ENCODE assay signal across 1 cellular context in genomic region chr11:117816151-117816741, GRCh38.
TF ChIP-seq lines count a peak whose summit lies in the region.

No MANE protein-coding gene starts in this region.

TF ChIP-seq in HepG2, 621 proteins besides CTCF, POLR2A, EP300 and RAD21 (continued from another document and continues in another):
- no peak for TF ChIP-seq ARID3A (IDR thresholded peaks at IDR 0.05; ENCODE audit: low read depth, low read length)
- no peak for TF ChIP-seq ZNF839 (CRISPR knock-in tag; IDR thresholded peaks at IDR 0.05; ENCODE audit: borderline replicate concordance)
- no peak for TF ChIP-seq PPARG (CRISPR knock-in tag; conservative IDR thresholded peaks at IDR 0.05)
- peak; percentile 37; the same call in 1 of the 2 replicates for TF ChIP-seq PHF21A (CRISPR knock-in tag; IDR thresholded peaks at IDR 0.05)
- no peak for TF ChIP-seq ZNF468 (CRISPR knock-in tag; IDR thresholded peaks at IDR 0.05)
- TF ChIP-seq, protein P1, sequence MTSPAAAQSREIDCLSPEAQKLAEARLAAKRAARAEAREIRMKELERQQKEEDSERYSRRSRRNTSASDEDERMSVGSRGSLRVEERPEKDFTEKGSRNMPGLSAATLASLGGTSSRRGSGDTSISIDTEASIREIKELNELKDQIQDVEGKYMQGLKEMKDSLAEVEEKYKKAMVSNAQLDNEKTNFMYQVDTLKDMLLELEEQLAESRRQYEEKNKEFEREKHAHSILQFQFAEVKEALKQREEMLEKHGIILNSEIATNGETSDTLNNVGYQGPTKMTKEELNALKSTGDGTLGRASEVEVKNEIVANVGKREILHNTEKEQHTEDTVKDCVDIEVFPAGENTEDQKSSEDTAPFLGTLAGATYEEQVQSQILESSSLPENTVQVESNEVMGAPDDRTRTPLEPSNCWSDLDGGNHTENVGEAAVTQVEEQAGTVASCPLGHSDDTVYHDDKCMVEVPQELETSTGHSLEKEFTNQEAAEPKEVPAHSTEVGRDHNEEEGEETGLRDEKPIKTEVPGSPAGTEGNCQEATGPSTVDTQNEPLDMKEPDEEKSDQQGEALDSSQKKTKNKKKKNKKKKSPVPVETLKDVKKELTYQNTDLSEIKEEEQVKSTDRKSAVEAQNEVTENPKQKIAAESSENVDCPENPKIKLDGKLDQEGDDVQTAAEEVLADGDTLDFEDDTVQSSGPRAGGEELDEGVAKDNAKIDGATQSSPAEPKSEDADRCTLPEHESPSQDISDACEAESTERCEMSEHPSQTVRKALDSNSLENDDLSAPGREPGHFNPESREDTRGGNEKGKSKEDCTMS (CRISPR knock-in tag; conservative IDR thresholded peaks at IDR 0.05), result no peak
- no peak for TF ChIP-seq ZNF460 (CRISPR knock-in tag; IDR thresholded peaks at IDR 0.05; ENCODE audit: borderline replicate concordance)
- no peak for TF ChIP-seq BRCA1 (CRISPR knock-in tag; IDR thresholded peaks at IDR 0.05)
- no peak for TF ChIP-seq THAP8 (CRISPR knock-in tag; IDR thresholded peaks at IDR 0.05; ENCODE audit: borderline replicate concordance)
- TF ChIP-seq HDAC2 (CRISPR knock-in tag; IDR thresholded peaks at IDR 0.05), result no peak
- TF ChIP-seq ZNF597 (CRISPR knock-in tag; IDR thresholded peaks at IDR 0.05), result no peak
- TF ChIP-seq GABPA (IDR thresholded peaks at IDR 0.05; ENCODE audit: low read depth, low read length), result no peak
- TF ChIP-seq GABPA (CRISPR knock-in tag; IDR thresholded peaks at IDR 0.05; ENCODE audit: low read depth), result no peak
- TF ChIP-seq, protein P2, sequence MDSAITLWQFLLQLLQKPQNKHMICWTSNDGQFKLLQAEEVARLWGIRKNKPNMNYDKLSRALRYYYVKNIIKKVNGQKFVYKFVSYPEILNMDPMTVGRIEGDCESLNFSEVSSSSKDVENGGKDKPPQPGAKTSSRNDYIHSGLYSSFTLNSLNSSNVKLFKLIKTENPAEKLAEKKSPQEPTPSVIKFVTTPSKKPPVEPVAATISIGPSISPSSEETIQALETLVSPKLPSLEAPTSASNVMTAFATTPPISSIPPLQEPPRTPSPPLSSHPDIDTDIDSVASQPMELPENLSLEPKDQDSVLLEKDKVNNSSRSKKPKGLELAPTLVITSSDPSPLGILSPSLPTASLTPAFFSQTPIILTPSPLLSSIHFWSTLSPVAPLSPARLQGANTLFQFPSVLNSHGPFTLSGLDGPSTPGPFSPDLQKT (CRISPR knock-in tag; IDR thresholded peaks at IDR 0.05; ENCODE audit: borderline replicate concordance), result no peak
- TF ChIP-seq, protein P3, sequence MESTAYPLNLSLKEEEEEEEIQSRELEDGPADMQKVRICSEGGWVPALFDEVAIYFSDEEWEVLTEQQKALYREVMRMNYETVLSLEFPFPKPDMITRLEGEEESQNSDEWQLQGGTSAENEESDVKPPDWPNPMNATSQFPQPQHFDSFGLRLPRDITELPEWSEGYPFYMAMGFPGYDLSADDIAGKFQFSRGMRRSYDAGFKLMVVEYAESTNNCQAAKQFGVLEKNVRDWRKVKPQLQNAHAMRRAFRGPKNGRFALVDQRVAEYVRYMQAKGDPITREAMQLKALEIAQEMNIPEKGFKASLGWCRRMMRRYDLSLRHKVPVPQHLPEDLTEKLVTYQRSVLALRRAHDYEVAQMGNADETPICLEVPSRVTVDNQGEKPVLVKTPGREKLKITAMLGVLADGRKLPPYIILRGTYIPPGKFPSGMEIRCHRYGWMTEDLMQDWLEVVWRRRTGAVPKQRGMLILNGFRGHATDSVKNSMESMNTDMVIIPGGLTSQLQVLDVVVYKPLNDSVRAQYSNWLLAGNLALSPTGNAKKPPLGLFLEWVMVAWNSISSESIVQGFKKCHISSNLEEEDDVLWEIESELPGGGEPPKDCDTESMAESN (CRISPR knock-in tag; conservative IDR thresholded peaks at IDR 0.05), result no peak
- TF ChIP-seq, protein P4, sequence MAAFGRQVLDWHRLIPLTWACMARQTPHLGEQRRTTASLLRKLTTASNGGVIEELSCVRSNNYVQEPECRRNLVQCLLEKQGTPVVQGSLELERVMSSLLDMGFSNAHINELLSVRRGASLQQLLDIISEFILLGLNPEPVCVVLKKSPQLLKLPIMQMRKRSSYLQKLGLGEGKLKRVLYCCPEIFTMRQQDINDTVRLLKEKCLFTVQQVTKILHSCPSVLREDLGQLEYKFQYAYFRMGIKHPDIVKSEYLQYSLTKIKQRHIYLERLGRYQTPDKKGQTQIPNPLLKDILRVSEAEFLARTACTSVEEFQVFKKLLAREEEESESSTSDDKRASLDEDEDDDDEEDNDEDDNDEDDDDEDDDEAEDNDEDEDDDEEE (CRISPR knock-in tag; IDR thresholded peaks at IDR 0.05), result no peak
- TF ChIP-seq, protein P5, sequence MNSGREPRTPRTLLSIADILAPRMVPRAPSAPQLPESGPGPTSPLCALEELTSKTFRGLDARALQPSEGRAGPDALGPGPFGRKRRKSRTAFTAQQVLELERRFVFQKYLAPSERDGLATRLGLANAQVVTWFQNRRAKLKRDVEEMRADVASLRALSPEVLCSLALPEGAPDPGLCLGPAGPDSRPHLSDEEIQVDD (CRISPR knock-in tag; IDR thresholded peaks at IDR 0.05; ENCODE audit: borderline replicate concordance), result no peak
- TF ChIP-seq ZFYVE20 (CRISPR knock-in tag; IDR thresholded peaks at IDR 0.05; ENCODE audit: borderline replicate concordance, low read depth), result no peak
- no peak for TF ChIP-seq ZNF879 (CRISPR knock-in tag; IDR thresholded peaks at IDR 0.05)
- no peak for TF ChIP-seq MIXL1 (CRISPR knock-in tag; IDR thresholded peaks at IDR 0.05)
- TF ChIP-seq, protein P6, sequence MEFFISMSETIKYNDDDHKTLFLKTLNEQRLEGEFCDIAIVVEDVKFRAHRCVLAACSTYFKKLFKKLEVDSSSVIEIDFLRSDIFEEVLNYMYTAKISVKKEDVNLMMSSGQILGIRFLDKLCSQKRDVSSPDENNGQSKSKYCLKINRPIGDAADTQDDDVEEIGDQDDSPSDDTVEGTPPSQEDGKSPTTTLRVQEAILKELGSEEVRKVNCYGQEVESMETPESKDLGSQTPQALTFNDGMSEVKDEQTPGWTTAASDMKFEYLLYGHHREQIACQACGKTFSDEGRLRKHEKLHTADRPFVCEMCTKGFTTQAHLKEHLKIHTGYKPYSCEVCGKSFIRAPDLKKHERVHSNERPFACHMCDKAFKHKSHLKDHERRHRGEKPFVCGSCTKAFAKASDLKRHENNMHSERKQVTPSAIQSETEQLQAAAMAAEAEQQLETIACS (CRISPR knock-in tag; IDR thresholded peaks at IDR 0.05), result no peak
- TF ChIP-seq ZNF382 (CRISPR knock-in tag; IDR thresholded peaks at IDR 0.05; ENCODE audit: borderline replicate concordance), result no peak
- TF ChIP-seq TBX3 (IDR thresholded peaks at IDR 0.05; ENCODE audit: borderline replicate concordance), result no peak
- no peak for TF ChIP-seq RERE (CRISPR knock-in tag; IDR thresholded peaks at IDR 0.05; ENCODE audit: low read depth)
- peak; percentile 58; the same call in 1 of the 2 replicates for TF ChIP-seq ZNF788 (CRISPR knock-in tag; IDR thresholded peaks at IDR 0.05; ENCODE audit: borderline replicate concordance)
- TF ChIP-seq NR1H2 (CRISPR knock-in tag; IDR thresholded peaks at IDR 0.05; ENCODE audit: borderline replicate concordance, low read depth), result no peak
- no peak for TF ChIP-seq AHR (CRISPR knock-in tag; IDR thresholded peaks at IDR 0.05)
- TF ChIP-seq, protein P7, sequence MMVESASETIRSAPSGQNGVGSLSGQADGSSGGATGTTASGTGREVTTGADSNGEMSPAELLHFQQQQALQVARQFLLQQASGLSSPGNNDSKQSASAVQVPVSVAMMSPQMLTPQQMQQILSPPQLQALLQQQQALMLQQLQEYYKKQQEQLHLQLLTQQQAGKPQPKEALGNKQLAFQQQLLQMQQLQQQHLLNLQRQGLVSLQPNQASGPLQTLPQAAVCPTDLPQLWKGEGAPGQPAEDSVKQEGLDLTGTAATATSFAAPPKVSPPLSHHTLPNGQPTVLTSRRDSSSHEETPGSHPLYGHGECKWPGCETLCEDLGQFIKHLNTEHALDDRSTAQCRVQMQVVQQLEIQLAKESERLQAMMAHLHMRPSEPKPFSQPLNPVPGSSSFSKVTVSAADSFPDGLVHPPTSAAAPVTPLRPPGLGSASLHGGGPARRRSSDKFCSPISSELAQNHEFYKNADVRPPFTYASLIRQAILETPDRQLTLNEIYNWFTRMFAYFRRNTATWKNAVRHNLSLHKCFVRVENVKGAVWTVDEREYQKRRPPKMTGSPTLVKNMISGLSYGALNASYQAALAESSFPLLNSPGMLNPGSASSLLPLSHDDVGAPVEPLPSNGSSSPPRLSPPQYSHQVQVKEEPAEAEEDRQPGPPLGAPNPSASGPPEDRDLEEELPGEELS (CRISPR knock-in tag; IDR thresholded peaks at IDR 0.05), result no peak
- TF ChIP-seq ZNF101 (CRISPR knock-in tag; IDR thresholded peaks at IDR 0.05; ENCODE audit: borderline replicate concordance, low read depth), result no peak
- no peak for TF ChIP-seq DZIP1 (CRISPR knock-in tag; IDR thresholded peaks at IDR 0.05)
